ENCODE assay signal across 8 cellular contexts in the genomic region with DNA sequence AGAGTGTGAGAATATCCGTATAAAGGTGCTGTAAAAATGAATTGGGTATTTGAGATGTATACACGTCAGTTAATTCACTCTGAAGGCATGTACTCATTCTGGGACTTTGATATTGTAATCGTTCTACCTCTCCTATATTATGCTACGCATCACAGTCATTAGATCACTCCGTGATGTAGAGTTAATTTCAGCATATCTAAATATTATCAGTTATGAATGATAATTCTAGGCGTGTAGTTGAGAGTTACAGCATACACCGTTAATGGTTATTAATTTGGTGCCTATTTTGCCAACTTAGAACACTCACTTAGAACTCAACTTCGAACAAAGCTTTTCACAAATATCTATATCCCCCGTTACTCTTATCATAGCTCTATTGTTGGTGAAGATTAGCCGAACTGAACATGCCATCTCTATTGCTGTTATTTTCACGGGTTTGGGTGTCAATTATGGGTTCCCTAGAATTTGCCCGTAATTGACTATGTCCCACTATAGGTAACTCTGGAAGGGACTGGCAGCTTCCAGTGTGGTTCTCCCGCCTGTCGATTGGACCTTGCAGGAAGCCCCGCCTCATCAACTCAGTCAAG. TPM values are rescaled to one million over a fixed set of nuclear protein-coding genes. Genes with fewer than 3 reads are reported as not detected.
DNase-seq lines count a peak whose midpoint lies in the region; ATAC-seq, FAIRE-seq and TF ChIP-seq lines count a peak whose summit lies in the region.

No MANE protein-coding gene starts in this region.

- H3K27ac Mint-ChIP-seq in CD4-positive, CD25-positive, alpha-beta regulatory T cell: peak overlapping the region in 2 of 3 donors; percentile 83 to 89

- peak overlapping the region; percentile 53 for H3K27ac ChIP-seq in CD4-positive, CD25-positive, alpha-beta regulatory T cell (ENCODE audit: insufficient read depth, low read length, poor library complexity, severe bottlenecking)
- H3K27ac ChIP-seq in WERI-Rb-1 (no peak overlapping the region), right cardiac atrium (ENCODE audit: low read length) (no peak overlapping the region)

- H3K27me3 Mint-ChIP-seq in CD4-positive, CD25-positive, alpha-beta regulatory T cell: peaks cover 9% of the 10 kb centered on the region

- H3K4me3 ChIP-seq in CD4-positive, CD25-positive, alpha-beta regulatory T cell (ENCODE audit: low read depth, low read length): peak overlapping the region; percentile 95
- H3K4me3 ChIP-seq in WERI-Rb-1 (ENCODE audit: low read depth, low read length) (peak overlapping the region; percentile 74), right cardiac atrium (ENCODE audit: low read length) (peak overlapping the region; percentile 50), skeletal muscle satellite cell (ENCODE audit: low read length) (peak overlapping the region; percentile 79)

- intact Hi-C loops in right cardiac atrium (cut with DNase I): loop anchor here in 3 of 4 donors (5.0 to 10.0 kb wide), 3 partner anchors 141 to 327 kb away; no protein-coding TSS in a partner anchor

- 23% methylated on average over 15 of the region's 15 CpGs for WGBS in right cardiac atrium

- no peaks in the 10 kb centered on the region for H3K36me3 Mint-ChIP-seq in CD4-positive, CD25-positive, alpha-beta regulatory T cell

- no peaks in the 10 kb centered on the region for H3K9me3 Mint-ChIP-seq in CD4-positive, CD25-positive, alpha-beta regulatory T cell

- H3K36me3 ChIP-seq in CD4-positive, CD25-positive, alpha-beta regulatory T cell (ENCODE audit: control insufficient read depth, insufficient read depth, low read length): no peaks in the 10 kb centered on the region
- no peaks in the 10 kb centered on the region for H3K36me3 ChIP-seq in WERI-Rb-1
- no peaks in the 10 kb centered on the region for H3K36me3 ChIP-seq in skeletal muscle satellite cell (ENCODE audit: insufficient read depth, low read length)

- FAIRE-seq in HTR-8/SVneo (lab: Jason Lieb, UNC): peak; percentile 94

- DNase-seq in CD4-positive, CD25-positive, alpha-beta regulatory T cell: no peak
- peak; percentile 95 for DNase-seq in HTR-8/SVneo (ENCODE audit: insufficient read length, low spot score)
- DNase-seq in WERI-Rb-1: no peak
- no peak for DNase-seq in right cardiac atrium
- DNase-seq in KBM-7: no peak

- peaks cover 2% of the 10 kb centered on the region for H3K27me3 ChIP-seq in CD4-positive, CD25-positive, alpha-beta regulatory T cell (ENCODE audit: control insufficient read depth, insufficient read depth, low read length)
- H3K27me3 ChIP-seq in WERI-Rb-1 (ENCODE audit: insufficient read depth, low read depth, severe bottlenecking): no peaks in the 10 kb centered on the region
- no peaks in the 10 kb centered on the region for H3K27me3 ChIP-seq in right cardiac atrium (ENCODE audit: control insufficient read depth, insufficient read depth)
- H3K27me3 ChIP-seq in skeletal muscle satellite cell (ENCODE audit: control insufficient read depth, insufficient read depth, low read length): no peaks in the 10 kb centered on the region

- ATAC-seq in CD4-positive, CD25-positive, alpha-beta regulatory T cell (ENCODE audit: low read depth in 2 of 2): no peak
- no peak for ATAC-seq in right cardiac atrium
- no peak for ATAC-seq in HG03432 (IDR thresholded peaks at IDR 0.05; ENCODE audit: unreplicated experiment)
- ATAC-seq in GM18867 (IDR thresholded peaks at IDR 0.05; ENCODE audit: unreplicated experiment): no peak

- H3K4me2 ChIP-seq in skeletal muscle satellite cell (ENCODE audit: low read length): peak overlapping the region; percentile 79

- peaks cover 12 to 43% (median 35%) of the 10 kb centered on the region in 4 donors for H3K4me1 Mint-ChIP-seq in CD4-positive, CD25-positive, alpha-beta regulatory T cell

- peaks cover 21% of the 10 kb centered on the region for H3K4me1 ChIP-seq in CD4-positive, CD25-positive, alpha-beta regulatory T cell (ENCODE audit: control insufficient read depth, insufficient read depth, low read length, poor library complexity, severe bottlenecking)
- no peaks in the 10 kb centered on the region for H3K4me1 ChIP-seq in right cardiac atrium (ENCODE audit: control insufficient read depth, insufficient read depth, low read length)
- peaks cover 52% of the 10 kb centered on the region for H3K4me1 ChIP-seq in skeletal muscle satellite cell (ENCODE audit: control insufficient read depth, insufficient read depth, low read length)

- H3K4me3 Mint-ChIP-seq in CD4-positive, CD25-positive, alpha-beta regulatory T cell: peak overlapping the region; percentile 84 to 96 (median 94)

- no peak for TF ChIP-seq CTCF in WERI-Rb-1 (IDR thresholded peaks at IDR 0.05; ENCODE audit: low read depth, low read length)

- peak overlapping the region; percentile 81 for H3K9ac ChIP-seq in skeletal muscle satellite cell (ENCODE audit: low read depth, low read length)

- H3K9me3 ChIP-seq in CD4-positive, CD25-positive, alpha-beta regulatory T cell (ENCODE audit: control insufficient read depth in 2 of 2, low read length in 2 of 2): no peaks in the 10 kb centered on the region
- H3K9me3 ChIP-seq in WERI-Rb-1 (ENCODE audit: severe bottlenecking) (no peaks in the 10 kb centered on the region), right cardiac atrium (ENCODE audit: control insufficient read depth, low read length) (no peaks in the 10 kb centered on the region), skeletal muscle satellite cell (replicated peaks; ENCODE audit: low read length) (no peaks in the 10 kb centered on the region)

- in situ Hi-C loops in KBM-7 (cut with MboI; ENCODE audit: low pct_unique_long_range_greater_than_20kb, low sequenced_read_pairs): no loop called here

RNA-seq across cellular contexts. Expression of gene MCU, which starts 0.4 kb away (rescaled TPM):
- 15.6 TPM for total RNA-seq in CD4-positive, CD25-positive, alpha-beta regulatory T cell
- polyA plus RNA-seq in CD4-positive, CD25-positive, alpha-beta regulatory T cell: 10 to 100 TPM in 2 of 4 donors, 1 to 10 TPM in 2; 9.0 to 13.5 (median 10.9) TPM
- 10 to 100 TPM; 17.7 to 22.1 (median 18.8) TPM for total RNA-seq in right cardiac atrium
- 14.2 TPM for polyA plus RNA-seq in right cardiac atrium
- 30.9 and 40.0 TPM in 2 replicates for total RNA-seq in skeletal muscle satellite cell (2012; rRNA removed)
